ENCODE assay signal across 1 cellular context in the genomic region with DNA sequence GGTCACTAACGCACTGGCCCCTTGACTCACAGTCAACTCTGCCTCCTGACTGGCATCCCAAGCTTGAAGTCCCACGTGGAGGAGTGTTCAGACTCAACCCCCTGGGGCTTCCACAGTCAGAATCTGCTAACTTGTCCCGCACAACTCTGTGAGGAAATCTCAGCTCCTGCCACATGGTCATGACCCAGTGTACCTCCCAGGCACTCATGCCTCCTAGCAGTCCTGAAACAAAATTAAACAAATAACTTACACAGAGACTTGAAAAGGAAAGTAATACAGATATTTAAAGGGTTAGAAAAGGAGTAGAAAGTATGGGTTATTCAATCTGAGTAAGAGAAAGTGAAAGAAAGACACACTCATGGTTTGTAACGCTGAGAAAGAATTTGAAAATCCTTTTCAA.
TF ChIP-seq lines count a peak whose summit lies in the region.

No MANE protein-coding gene starts in this region.

TF ChIP-seq in IMR-90, 13 proteins besides CTCF, POLR2A, EP300 and RAD21 (continued from another document):
- TF ChIP-seq, protein P1, sequence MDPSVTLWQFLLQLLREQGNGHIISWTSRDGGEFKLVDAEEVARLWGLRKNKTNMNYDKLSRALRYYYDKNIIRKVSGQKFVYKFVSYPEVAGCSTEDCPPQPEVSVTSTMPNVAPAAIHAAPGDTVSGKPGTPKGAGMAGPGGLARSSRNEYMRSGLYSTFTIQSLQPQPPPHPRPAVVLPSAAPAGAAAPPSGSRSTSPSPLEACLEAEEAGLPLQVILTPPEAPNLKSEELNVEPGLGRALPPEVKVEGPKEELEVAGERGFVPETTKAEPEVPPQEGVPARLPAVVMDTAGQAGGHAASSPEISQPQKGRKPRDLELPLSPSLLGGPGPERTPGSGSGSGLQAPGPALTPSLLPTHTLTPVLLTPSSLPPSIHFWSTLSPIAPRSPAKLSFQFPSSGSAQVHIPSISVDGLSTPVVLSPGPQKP (IDR thresholded peaks at IDR 0.05; ENCODE audit: borderline replicate concordance, low read depth, low read length) = no peak
